ENCODE assay signal across 8 cellular contexts in the genomic region with DNA sequence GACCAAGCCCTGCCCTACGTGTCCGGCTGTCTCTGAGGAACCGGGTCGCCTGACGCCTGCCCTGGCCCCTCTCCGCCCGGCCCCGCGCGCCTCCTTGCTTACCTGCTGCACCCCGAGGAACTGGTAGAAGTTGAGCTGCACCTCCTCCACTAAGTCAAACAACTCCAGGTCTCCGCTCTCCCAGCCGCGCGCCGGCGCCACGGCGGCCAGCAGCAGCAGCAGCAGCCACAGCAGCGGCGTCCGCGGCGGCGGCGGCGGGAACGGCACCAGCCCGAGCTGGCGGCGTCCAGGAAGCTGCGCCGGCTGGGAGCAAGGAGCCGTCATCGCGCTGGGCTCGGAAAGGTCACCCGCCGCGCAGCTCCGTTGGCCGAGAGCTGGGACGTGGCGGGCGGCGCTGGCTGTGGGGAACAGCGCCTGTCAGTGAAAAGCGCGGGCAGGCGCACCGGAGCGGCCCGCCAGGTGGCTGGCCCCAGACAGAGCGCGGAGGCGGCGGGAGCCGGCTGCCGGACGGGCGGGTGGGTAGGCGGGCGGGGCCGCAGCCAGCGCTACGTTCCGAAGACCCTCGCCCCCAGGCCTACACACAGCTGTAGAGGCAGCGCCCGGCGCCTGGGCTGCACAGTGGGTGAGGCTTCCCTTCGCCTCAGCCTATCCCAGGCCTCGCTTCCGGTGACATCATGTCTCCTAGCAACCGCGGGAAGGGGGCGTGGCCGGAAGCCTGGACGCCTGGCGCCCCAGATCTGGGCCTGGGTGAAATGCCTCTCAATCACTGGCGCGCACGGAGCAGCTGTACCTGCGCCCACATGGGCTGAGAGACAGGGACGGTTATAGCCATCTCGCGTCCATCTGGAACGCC. TPM values are rescaled to one million over a fixed set of nuclear protein-coding genes. Genes with fewer than 3 reads are reported as not detected.
DNase-seq lines count a peak whose midpoint lies in the region; ATAC-seq and TF ChIP-seq lines count a peak whose summit lies in the region.

A gene with protein sequence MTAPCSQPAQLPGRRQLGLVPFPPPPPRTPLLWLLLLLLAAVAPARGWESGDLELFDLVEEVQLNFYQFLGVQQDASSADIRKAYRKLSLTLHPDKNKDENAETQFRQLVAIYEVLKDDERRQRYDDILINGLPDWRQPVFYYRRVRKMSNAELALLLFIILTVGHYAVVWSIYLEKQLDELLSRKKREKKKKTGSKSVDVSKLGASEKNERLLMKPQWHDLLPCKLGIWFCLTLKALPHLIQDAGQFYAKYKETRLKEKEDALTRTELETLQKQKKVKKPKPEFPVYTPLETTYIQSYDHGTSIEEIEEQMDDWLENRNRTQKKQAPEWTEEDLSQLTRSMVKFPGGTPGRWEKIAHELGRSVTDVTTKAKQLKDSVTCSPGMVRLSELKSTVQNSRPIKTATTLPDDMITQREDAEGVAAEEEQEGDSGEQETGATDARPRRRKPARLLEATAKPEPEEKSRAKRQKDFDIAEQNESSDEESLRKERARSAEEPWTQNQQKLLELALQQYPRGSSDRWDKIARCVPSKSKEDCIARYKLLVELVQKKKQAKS (minus strand): TSS at position 620 of the 853 bp plus-strand sequence. CDS start 296 bp downstream, at position 324.

- in situ Hi-C loops in GM13977 (cut with MboI; ENCODE audit: low pct_unique_long_range_greater_than_20kb, low sequenced_read_pairs, unreplicated experiment), result loop anchor here (10.0 to 25.0 kb wide), 4 partner anchors 209 to 981 kb away; a partner anchor contains a TSS

- H3K4me1 ChIP-seq in heart right ventricle, result peaks cover 0 to 28% (median 16%) of the 10 kb centered on the region in 9 donors
- peaks cover 13% of the 10 kb centered on the region for H3K4me1 ChIP-seq in upper lobe of right lung

- H3K27ac ChIP-seq in heart right ventricle (peak within 1 kb of the TSS; percentile 72 to 98 (median 94)), upper lobe of right lung (peak within 1 kb of the TSS; percentile 96)

- H3K27me3 ChIP-seq in heart right ventricle, result no peaks in the 10 kb centered on the region
- no peaks in the 10 kb centered on the region for H3K27me3 ChIP-seq in upper lobe of right lung

- peaks cover 0 to 10% (median 0%) of the 10 kb centered on the region in 11 donors for H3K9me3 ChIP-seq in heart right ventricle
- no peaks in the 10 kb centered on the region for H3K9me3 ChIP-seq in upper lobe of right lung

- TF ChIP-seq CTCF in GM13977 (IDR thresholded peaks at IDR 0.05; ENCODE audit: extremely low read depth, insufficient read depth, missing control alignments) (peak; percentile 0), heart right ventricle (IDR thresholded peaks at IDR 0.05) (peak in 4 of 9 donors; percentile 5 to 21 (median 11)), upper lobe of right lung (IDR thresholded peaks at IDR 0.05) (no peak)

- H3K36me3 ChIP-seq in heart right ventricle (no peaks in the 10 kb centered on the region), upper lobe of right lung (no peaks in the 10 kb centered on the region)

- DNase-seq in GM13977 (ENCODE audit: low spot score) (peak; percentile 94), NCI-H146 treated with DMSO at 0.1 percent for 48 hours (lab: John Stamatoyannopoulos, UW; ENCODE audit: unreplicated experiment) (peak; percentile 98), amniotic epithelial cell (ENCODE audit: low read depth) (peak; percentile 89), heart right ventricle (peak; percentile 98 to 99), posterior vena cava (ENCODE audit: low spot score) (peak; percentile 99), upper lobe of right lung (peak; percentile 99)

- peak; percentile 93 for ATAC-seq in HG02884 (IDR thresholded peaks at IDR 0.05; ENCODE audit: unreplicated experiment)
- ATAC-seq in heart right ventricle, result peak; percentile 99 to 100 (median 100)
- peak; percentile 99 for ATAC-seq in upper lobe of right lung

- peak within 1 kb of the TSS; percentile 52 to 94 (median 80) for H3K4me3 ChIP-seq in heart right ventricle
- peak within 1 kb of the TSS; percentile 74 for H3K4me3 ChIP-seq in upper lobe of right lung

- 0 to 1% methylated on average over 69 to 88 of the region's 88 CpGs for WGBS in heart right ventricle, 2 donors

- intact Hi-C loops in T-helper 1 cell treated with Interleukin-12 subunit alpha and Interleukin-12 subunit beta and Interleukin-4 antibody, amounts not matched to agents 30 ng/mL and 1 ng/mL, for 36 hours (cut with micrococcal nuclease), result loop anchor here (1.0 to 10.0 kb wide), 22 partner anchors 19 to 1435 kb away; a partner anchor contains a TSS
- intact Hi-C loops in heart right ventricle (cut with DNase I), result loop anchor here in 8 of 10 donors (5.0 to 10.0 kb wide), 11 partner anchors 221 to 1061 kb away; a partner anchor contains a TSS
- intact Hi-C loops in posterior vena cava (cut with DNase I), result loop anchor here in 1 of 2 donors (10.0 kb wide), 1 partner anchor 431 kb away; no protein-coding TSS in a partner anchor
- intact Hi-C loops in upper lobe of right lung (cut with DNase I), result no loop called here

RNA-seq across cellular contexts. Expression of the gene that starts here (rescaled TPM):
- total RNA-seq in T-helper 1 cell treated with Interleukin-12 subunit alpha and Interleukin-12 subunit beta and Interleukin-4 antibody, amounts not matched to agents 30 ng/mL and 1 ng/mL, for 36 hours, result 22.6 and 24.2 TPM in 2 replicates
- total RNA-seq in heart right ventricle (10 to 100 TPM in 6 of 10 donors, 1 to 10 TPM in 4; 8.9 to 18.1 (median 11.4) TPM), posterior vena cava (10 to 100 TPM; 24.4 to 26.4 TPM), upper lobe of right lung (32.7 TPM)
- 10 to 100 TPM; 10.5 to 26.8 TPM for polyA plus RNA-seq in heart right ventricle

Comparison
In these comparisons a context has a peak if more than half of its experiments do, and no peak if none do; other contexts are left out.
1. Peak in every context shown above with its lines: DNase-seq, ATAC-seq, H3K4me3 ChIP-seq and H3K27ac ChIP-seq.